In the genomic region with DNA sequence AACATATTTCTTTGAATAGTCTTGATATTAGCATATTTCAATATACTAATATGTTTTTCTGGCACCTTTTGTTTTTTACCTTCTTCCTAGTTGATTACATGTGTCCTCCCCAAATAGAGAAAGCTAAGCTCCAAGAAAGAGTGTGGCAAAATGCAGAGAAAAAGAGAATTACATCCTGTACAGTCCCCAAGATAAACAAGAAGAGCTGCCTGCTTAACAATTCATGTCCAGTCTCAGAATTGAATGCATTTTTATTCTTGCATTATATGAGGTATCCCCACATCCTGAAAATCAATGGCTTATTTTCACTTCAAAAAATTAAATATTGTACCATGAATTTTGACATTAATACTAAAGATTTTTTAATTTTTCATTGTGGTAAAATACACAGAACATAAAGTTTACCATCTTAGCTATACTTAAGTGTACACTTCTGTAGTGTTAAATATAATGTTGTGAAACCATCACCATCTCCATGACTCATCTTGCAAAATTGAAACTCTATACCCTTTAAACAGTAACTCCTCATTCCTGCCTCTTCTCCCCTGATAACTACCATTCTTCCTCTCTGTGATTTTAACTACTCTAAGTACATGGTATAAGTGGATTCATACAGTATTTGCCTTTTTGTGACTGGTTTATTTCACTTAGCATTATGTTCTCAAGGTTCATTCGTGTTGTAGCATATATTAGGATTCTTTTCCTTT, we compare ENCODE assay signal across 1 cellular context.
TF ChIP-seq lines count a peak whose summit lies in the region.

No MANE protein-coding gene starts in this region.

TF ChIP-seq in Ishikawa, 13 proteins besides CTCF, POLR2A, EP300 and RAD21 (continued from another document):
- TF ChIP-seq, protein P1, sequence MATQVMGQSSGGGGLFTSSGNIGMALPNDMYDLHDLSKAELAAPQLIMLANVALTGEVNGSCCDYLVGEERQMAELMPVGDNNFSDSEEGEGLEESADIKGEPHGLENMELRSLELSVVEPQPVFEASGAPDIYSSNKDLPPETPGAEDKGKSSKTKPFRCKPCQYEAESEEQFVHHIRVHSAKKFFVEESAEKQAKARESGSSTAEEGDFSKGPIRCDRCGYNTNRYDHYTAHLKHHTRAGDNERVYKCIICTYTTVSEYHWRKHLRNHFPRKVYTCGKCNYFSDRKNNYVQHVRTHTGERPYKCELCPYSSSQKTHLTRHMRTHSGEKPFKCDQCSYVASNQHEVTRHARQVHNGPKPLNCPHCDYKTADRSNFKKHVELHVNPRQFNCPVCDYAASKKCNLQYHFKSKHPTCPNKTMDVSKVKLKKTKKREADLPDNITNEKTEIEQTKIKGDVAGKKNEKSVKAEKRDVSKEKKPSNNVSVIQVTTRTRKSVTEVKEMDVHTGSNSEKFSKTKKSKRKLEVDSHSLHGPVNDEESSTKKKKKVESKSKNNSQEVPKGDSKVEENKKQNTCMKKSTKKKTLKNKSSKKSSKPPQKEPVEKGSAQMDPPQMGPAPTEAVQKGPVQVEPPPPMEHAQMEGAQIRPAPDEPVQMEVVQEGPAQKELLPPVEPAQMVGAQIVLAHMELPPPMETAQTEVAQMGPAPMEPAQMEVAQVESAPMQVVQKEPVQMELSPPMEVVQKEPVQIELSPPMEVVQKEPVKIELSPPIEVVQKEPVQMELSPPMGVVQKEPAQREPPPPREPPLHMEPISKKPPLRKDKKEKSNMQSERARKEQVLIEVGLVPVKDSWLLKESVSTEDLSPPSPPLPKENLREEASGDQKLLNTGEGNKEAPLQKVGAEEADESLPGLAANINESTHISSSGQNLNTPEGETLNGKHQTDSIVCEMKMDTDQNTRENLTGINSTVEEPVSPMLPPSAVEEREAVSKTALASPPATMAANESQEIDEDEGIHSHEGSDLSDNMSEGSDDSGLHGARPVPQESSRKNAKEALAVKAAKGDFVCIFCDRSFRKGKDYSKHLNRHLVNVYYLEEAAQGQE (IDR thresholded peaks at IDR 0.05; ENCODE audit: low read depth), result no peak
